ENCODE assay signal across 1 cellular context in the genomic region with DNA sequence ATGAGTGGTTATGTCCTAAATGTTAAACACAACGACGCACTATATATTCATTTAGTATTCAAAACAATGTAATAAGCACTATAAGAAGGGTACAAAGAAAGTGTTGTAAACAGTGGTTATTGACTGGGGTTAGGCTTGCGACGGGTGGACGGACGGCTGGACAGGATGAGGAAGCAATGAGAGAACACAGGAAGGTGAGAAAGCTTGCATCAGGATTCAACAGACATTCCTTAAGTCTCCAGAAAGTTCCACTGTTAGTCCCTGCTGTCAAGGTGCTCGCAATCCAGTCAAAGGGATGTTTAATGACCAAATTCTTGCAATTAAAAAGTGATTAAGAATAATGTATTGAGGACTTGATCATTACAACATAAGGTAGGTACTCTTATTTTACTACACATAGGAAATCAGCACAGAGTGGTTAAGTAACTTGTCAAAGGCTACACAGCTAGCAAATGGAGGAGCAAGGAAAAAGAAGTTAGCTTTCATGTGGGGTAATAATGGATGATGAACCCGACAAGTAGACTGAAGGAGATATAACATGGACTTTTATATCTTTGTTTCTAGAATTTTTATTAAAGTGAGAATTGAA.
TF ChIP-seq lines count a peak whose summit lies in the region.

No MANE protein-coding gene starts in this region.

TF ChIP-seq in GM23338, 12 proteins besides CTCF, POLR2A, EP300 and RAD21 (continued from another document):
- TF ChIP-seq, protein P1, sequence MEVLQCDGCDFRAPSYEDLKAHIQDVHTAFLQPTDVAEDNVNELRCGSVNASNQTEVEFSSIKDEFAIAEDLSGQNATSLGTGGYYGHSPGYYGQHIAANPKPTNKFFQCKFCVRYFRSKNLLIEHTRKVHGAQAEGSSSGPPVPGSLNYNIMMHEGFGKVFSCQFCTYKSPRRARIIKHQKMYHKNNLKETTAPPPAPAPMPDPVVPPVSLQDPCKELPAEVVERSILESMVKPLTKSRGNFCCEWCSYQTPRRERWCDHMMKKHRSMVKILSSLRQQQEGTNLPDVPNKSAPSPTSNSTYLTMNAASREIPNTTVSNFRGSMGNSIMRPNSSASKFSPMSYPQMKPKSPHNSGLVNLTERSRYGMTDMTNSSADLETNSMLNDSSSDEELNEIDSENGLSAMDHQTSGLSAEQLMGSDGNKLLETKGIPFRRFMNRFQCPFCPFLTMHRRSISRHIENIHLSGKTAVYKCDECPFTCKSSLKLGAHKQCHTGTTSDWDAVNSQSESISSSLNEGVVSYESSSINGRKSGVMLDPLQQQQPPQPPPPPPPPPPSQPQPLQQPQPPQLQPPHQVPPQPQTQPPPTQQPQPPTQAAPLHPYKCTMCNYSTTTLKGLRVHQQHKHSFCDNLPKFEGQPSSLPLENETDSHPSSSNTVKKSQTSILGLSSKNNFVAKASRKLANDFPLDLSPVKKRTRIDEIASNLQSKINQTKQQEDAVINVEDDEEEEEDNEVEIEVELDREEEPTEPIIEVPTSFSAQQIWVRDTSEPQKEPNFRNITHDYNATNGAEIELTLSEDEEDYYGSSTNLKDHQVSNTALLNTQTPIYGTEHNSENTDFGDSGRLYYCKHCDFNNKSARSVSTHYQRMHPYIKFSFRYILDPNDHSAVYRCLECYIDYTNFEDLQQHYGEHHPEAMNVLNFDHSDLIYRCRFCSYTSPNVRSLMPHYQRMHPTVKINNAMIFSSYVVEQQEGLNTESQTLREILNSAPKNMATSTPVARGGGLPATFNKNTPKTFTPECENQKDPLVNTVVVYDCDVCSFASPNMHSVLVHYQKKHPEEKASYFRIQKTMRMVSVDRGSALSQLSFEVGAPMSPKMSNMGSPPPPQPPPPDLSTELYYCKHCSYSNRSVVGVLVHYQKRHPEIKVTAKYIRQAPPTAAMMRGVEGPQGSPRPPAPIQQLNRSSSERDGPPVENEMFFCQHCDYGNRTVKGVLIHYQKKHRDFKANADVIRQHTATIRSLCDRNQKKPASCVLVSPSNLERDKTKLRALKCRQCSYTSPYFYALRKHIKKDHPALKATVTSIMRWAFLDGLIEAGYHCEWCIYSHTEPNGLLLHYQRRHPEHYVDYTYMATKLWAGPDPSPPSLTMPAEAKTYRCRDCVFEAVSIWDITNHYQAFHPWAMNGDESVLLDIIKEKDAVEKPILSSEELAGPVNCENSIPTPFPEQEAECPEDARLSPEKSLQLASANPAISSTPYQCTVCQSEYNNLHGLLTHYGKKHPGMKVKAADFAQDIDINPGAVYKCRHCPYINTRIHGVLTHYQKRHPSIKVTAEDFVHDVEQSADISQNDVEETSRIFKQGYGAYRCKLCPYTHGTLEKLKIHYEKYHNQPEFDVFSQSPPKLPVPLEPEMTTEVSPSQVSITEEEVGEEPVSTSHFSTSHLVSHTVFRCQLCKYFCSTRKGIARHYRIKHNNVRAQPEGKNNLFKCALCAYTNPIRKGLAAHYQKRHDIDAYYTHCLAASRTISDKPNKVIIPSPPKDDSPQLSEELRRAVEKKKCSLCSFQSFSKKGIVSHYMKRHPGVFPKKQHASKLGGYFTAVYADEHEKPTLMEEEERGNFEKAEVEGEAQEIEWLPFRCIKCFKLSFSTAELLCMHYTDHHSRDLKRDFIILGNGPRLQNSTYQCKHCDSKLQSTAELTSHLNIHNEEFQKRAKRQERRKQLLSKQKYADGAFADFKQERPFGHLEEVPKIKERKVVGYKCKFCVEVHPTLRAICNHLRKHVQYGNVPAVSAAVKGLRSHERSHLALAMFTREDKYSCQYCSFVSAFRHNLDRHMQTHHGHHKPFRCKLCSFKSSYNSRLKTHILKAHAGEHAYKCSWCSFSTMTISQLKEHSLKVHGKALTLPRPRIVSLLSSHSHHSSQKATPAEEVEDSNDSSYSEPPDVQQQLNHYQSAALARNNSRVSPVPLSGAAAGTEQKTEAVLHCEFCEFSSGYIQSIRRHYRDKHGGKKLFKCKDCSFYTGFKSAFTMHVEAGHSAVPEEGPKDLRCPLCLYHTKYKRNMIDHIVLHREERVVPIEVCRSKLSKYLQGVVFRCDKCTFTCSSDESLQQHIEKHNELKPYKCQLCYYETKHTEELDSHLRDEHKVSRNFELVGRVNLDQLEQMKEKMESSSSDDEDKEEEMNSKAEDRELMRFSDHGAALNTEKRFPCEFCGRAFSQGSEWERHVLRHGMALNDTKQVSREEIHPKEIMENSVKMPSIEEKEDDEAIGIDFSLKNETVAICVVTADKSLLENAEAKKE (CRISPR knock-in tag; IDR thresholded peaks at IDR 0.05): no peak
- TF ChIP-seq ZNF114 (CRISPR knock-in tag; IDR thresholded peaks at IDR 0.05): no peak
- no peak for TF ChIP-seq CREB1 (CRISPR knock-in tag; IDR thresholded peaks at IDR 0.05; ENCODE audit: low read depth)
- TF ChIP-seq EZH2 (IDR thresholded peaks at IDR 0.05; ENCODE audit: low read depth, unreplicated experiment): no peak
- TF ChIP-seq, protein P2, sequence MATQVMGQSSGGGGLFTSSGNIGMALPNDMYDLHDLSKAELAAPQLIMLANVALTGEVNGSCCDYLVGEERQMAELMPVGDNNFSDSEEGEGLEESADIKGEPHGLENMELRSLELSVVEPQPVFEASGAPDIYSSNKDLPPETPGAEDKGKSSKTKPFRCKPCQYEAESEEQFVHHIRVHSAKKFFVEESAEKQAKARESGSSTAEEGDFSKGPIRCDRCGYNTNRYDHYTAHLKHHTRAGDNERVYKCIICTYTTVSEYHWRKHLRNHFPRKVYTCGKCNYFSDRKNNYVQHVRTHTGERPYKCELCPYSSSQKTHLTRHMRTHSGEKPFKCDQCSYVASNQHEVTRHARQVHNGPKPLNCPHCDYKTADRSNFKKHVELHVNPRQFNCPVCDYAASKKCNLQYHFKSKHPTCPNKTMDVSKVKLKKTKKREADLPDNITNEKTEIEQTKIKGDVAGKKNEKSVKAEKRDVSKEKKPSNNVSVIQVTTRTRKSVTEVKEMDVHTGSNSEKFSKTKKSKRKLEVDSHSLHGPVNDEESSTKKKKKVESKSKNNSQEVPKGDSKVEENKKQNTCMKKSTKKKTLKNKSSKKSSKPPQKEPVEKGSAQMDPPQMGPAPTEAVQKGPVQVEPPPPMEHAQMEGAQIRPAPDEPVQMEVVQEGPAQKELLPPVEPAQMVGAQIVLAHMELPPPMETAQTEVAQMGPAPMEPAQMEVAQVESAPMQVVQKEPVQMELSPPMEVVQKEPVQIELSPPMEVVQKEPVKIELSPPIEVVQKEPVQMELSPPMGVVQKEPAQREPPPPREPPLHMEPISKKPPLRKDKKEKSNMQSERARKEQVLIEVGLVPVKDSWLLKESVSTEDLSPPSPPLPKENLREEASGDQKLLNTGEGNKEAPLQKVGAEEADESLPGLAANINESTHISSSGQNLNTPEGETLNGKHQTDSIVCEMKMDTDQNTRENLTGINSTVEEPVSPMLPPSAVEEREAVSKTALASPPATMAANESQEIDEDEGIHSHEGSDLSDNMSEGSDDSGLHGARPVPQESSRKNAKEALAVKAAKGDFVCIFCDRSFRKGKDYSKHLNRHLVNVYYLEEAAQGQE (IDR thresholded peaks at IDR 0.05; ENCODE audit: unreplicated experiment): no peak
- no peak for TF ChIP-seq ZNF331 (CRISPR knock-in tag; IDR thresholded peaks at IDR 0.05; ENCODE audit: low read depth)
- no peak for TF ChIP-seq NANOG (IDR thresholded peaks at IDR 0.05; ENCODE audit: borderline replicate concordance)
- TF ChIP-seq JUNB (IDR thresholded peaks at IDR 0.05; ENCODE audit: unreplicated experiment): no peak
